ENCODE assay signal across 41 cellular contexts in the genomic region with DNA sequence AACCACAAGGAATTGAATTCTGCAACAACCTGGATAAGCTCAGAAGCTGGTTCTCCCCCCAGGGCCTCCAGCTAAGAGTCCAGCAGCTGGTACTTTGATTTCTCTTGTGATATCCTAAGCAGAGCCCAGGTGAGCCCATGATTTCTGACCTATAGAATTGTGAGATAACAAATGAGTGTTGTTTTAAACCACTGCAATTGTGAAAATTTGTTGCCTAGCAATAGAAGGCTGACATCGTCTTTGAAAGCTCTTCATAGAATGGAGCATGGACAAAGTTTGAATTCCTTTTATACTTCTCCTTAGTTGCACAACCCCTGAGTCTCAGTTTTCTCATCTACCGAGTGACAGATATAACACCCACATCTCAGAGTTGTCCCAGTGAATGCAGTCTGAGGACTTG.
"Had no signal": no experiment of that assay in that cellular context is flagged by ENCODE, and none has a peak within 500 bp of the region (broad histone marks: within the 10 kb centered on the region; RNA-seq: fewer than 3 reads in every experiment).

No MANE protein-coding gene starts in this region.

- H3K36me3 Mint-ChIP-seq: activated naive CD4-positive, alpha-beta T cell treated with anti-CD3 and anti-CD28 coated beads, Interleukin-2, amount 10 ng/mL, durations not matched to agents 7 days and 5 days; activated naive CD4-positive, alpha-beta T cell treated with anti-CD3 and anti-CD28 coated beads, Interleukin-2, amount 50 U/mL, for 24 hours; activated naive CD8-positive, alpha-beta T cell; activated naive CD8-positive, alpha-beta T cell treated with anti-CD3 and anti-CD28 coated beads for 36 hours; activated naive CD8-positive, alpha-beta T cell treated with anti-CD3 and anti-CD28 coated beads, Interleukin-2, amount 10 ng/mL, durations not matched to agents 7 days and 5 days; brain had no signal

- H3K27me3 Mint-ChIP-seq: activated naive CD4-positive, alpha-beta T cell treated with anti-CD3 and anti-CD28 coated beads, Interleukin-2, amount 10 ng/mL, durations not matched to agents 7 days and 5 days; activated naive CD8-positive, alpha-beta T cell had no signal

- FAIRE-seq: astrocyte, bronchial epithelial cell had no signal

- ATAC-seq: activated naive CD4-positive, alpha-beta T cell treated with anti-CD3 and anti-CD28 coated beads, Interleukin-2, amount 50 U/mL, for 72 hours; activated naive CD8-positive, alpha-beta T cell treated with anti-CD3 and anti-CD28 coated beads, Interleukin-2, amount 50 U/mL, for 24 hours; activated T-cell treated with anti-CD3 and anti-CD28 coated beads, Interleukin-2, amount 50 U/mL, for 4 hours; activated T-cell treated with anti-CD3 and anti-CD28 coated beads, Interleukin-2, amount 50 U/mL, for 72 hours; activated T-helper 17 cell treated with anti-CD3 and anti-CD28 coated beads, Interleukin-2, amount 50 U/mL, for 72 hours; body of pancreas had no signal

- H3K27ac Mint-ChIP-seq: activated naive CD4-positive, alpha-beta T cell treated with anti-CD3 and anti-CD28 coated beads for 36 hours; activated naive CD4-positive, alpha-beta T cell treated with anti-CD3 and anti-CD28 coated beads, Interleukin-2, amount 10 ng/mL, durations not matched to agents 7 days and 5 days; activated naive CD4-positive, alpha-beta T cell treated with anti-CD3 and anti-CD28 coated beads, Interleukin-2, amount 50 U/mL, for 24 hours; activated naive CD4-positive, alpha-beta T cell treated with anti-CD3 and anti-CD28 coated beads, Interleukin-2, amount 50 U/mL, for 72 hours; activated naive CD8-positive, alpha-beta T cell; activated naive CD8-positive, alpha-beta T cell treated with anti-CD3 and anti-CD28 coated beads for 36 hours; activated naive CD8-positive, alpha-beta T cell treated with anti-CD3 and anti-CD28 coated beads, Interleukin-2, amount 10 ng/mL, durations not matched to agents 7 days and 5 days; activated naive CD8-positive, alpha-beta T cell treated with anti-CD3 and anti-CD28 coated beads, Interleukin-2, amount 50 U/mL, for 24 hours; activated T-cell treated with anti-CD3 and anti-CD28 coated beads, Interleukin-2, amount 50 U/mL, for 24 hours; activated T-cell treated with anti-CD3 and anti-CD28 coated beads, Interleukin-2, amount 50 U/mL, for 72 hours; activated T-helper 1 cell treated with anti-CD3 and anti-CD28 coated beads, Interleukin-12 subunit alpha, Interleukin-12 subunit beta, Interleukin-2, Interleukin-4 antibody, amounts not matched to agents 30 ng/mL and 10 ng/mL and 1 ng/mL, durations not matched to agents 14 hours and 24 hours and 36 hours; activated T-helper 17 cell treated with anti-CD3 and anti-CD28 coated beads, Interleukin-2, amount 50 U/mL, for 72 hours; activated T-helper 2 cell treated with anti-CD3 and anti-CD28 coated beads, Interferon-gamma antibody, Interleukin-2, Interleukin-4, amounts not matched to agents 10 μg/mL and 5 μg/mL and 100 μg/mL, durations not matched to agents 14 hours and 24 hours and 36 hours; brain had no signal

- H3K36me3 ChIP-seq: adrenal gland, ascending aorta, brain microvascular endothelial cell, breast epithelium, cardiac muscle cell had no signal

- H3K4me1 ChIP-seq: adrenal gland, ascending aorta, body of pancreas, breast epithelium had no signal

- H3K9me3 Mint-ChIP-seq: activated naive CD4-positive, alpha-beta T cell treated with anti-CD3 and anti-CD28 coated beads for 36 hours; activated naive CD4-positive, alpha-beta T cell treated with anti-CD3 and anti-CD28 coated beads, Interleukin-2, amount 10 ng/mL, durations not matched to agents 7 days and 5 days; activated naive CD4-positive, alpha-beta T cell treated with anti-CD3 and anti-CD28 coated beads, Interleukin-2, amount 50 U/mL, for 24 hours; activated naive CD8-positive, alpha-beta T cell treated with anti-CD3 and anti-CD28 coated beads, Interleukin-2, amount 10 ng/mL, durations not matched to agents 7 days and 5 days; activated naive CD8-positive, alpha-beta T cell treated with anti-CD3 and anti-CD28 coated beads, Interleukin-2, amount 50 U/mL, for 24 hours; activated T-cell treated with anti-CD3 and anti-CD28 coated beads, Interleukin-2, amount 50 U/mL, for 24 hours; activated T-cell treated with anti-CD3 and anti-CD28 coated beads, Interleukin-2, amount 50 U/mL, for 4 hours; activated T-helper 1 cell treated with anti-CD3 and anti-CD28 coated beads, Interleukin-12 subunit alpha, Interleukin-12 subunit beta, Interleukin-2, Interleukin-4 antibody, amounts not matched to agents 30 ng/mL and 10 ng/mL and 1 ng/mL, durations not matched to agents 14 hours and 24 hours and 36 hours; activated T-helper 17 cell treated with anti-CD3 and anti-CD28 coated beads, Interleukin-2, amount 50 U/mL, for 72 hours; activated T-helper 2 cell treated with anti-CD3 and anti-CD28 coated beads, Interferon-gamma antibody, Interleukin-2, Interleukin-4, amounts not matched to agents 10 μg/mL and 5 μg/mL and 100 μg/mL, durations not matched to agents 14 hours and 24 hours and 36 hours; central memory CD8-positive, alpha-beta T cell had no signal

- H3K27me3 ChIP-seq: ascending aorta, body of pancreas, brain microvascular endothelial cell, cardiac muscle cell had no signal

- H3K4me3 ChIP-seq: adrenal gland, ascending aorta, body of pancreas, breast epithelium, cardiac muscle cell had no signal

- H3K4me1 Mint-ChIP-seq: activated naive CD4-positive, alpha-beta T cell treated with anti-CD3 and anti-CD28 coated beads, Interleukin-2, amount 10 ng/mL, durations not matched to agents 7 days and 5 days; activated naive CD4-positive, alpha-beta T cell treated with anti-CD3 and anti-CD28 coated beads, Interleukin-2, amount 50 U/mL, for 24 hours; activated naive CD8-positive, alpha-beta T cell treated with anti-CD3 and anti-CD28 coated beads for 36 hours; activated naive CD8-positive, alpha-beta T cell treated with anti-CD3 and anti-CD28 coated beads, Interleukin-2, amount 50 U/mL, for 24 hours; activated T-helper 17 cell treated with anti-CD3 and anti-CD28 coated beads, Interleukin-2, amount 50 U/mL, for 72 hours; central memory CD8-positive, alpha-beta T cell had no signal

- DNase-seq: activated effector memory CD4-positive, alpha-beta T cell treated with anti-CD3 and anti-CD28 coated beads, Interleukin-2, amount 50 U/mL, for 16 hours; activated effector memory CD4-positive, alpha-beta T cell treated with Interleukin-2 at 50 U/mL for 16 hours; activated gamma-delta T cell; activated gamma-delta T cell treated with Interleukin-2 at 50 U/mL for 16 hours; activated naive CD4-positive, alpha-beta T cell; activated naive CD4-positive, alpha-beta T cell treated with anti-CD3 and anti-CD28 coated beads for 36 hours; activated naive CD4-positive, alpha-beta T cell treated with anti-CD3 and anti-CD28 coated beads, Interleukin-2, amount 10 ng/mL, durations not matched to agents 7 days and 5 days; activated naive CD4-positive, alpha-beta T cell treated with anti-CD3 and anti-CD28 coated beads, Interleukin-2, amount 50 U/mL, for 16 hours; activated naive CD4-positive, alpha-beta T cell treated with Interleukin-2 at 50 U/mL for 16 hours; activated naive CD8-positive, alpha-beta T cell treated with anti-CD3 and anti-CD28 coated beads for 36 hours; activated naive CD8-positive, alpha-beta T cell treated with anti-CD3 and anti-CD28 coated beads, Interleukin-2, amount 10 ng/mL, durations not matched to agents 7 days and 5 days; activated naive CD8-positive, alpha-beta T cell treated with anti-CD3 and anti-CD28 coated beads, Interleukin-2, amount 50 U/mL, for 24 hours; activated T-cell treated with anti-CD3 and anti-CD28 coated beads for 4 hours; activated T-cell treated with anti-CD3 and anti-CD28 coated beads, Interleukin-2, amount 50 U/mL, for 1 hour; activated T-cell treated with anti-CD3 and anti-CD28 coated beads, Interleukin-2, amount 50 U/mL, for 24 hours; activated T-cell treated with anti-CD3 and anti-CD28 coated beads, Interleukin-2, amount 50 U/mL, for 4 hours; activated T-cell treated with anti-CD3 and anti-CD28 coated beads, Interleukin-2, amount 50 U/mL, for 48 hours; activated T-cell treated with anti-CD3 and anti-CD28 coated beads, Interleukin-2, amount 50 U/mL, for 72 hours; adrenal gland; amniotic stem cell; amygdala; anterior cingulate cortex; aorta; body of pancreas; brain microvascular endothelial cell; caudate nucleus; central memory CD4-positive, alpha-beta T cell; cerebellar nuclear complex had no signal

- H3K27ac ChIP-seq: adrenal gland, ascending aorta, body of pancreas, brain microvascular endothelial cell, breast epithelium, cardiac muscle cell had no signal

- H3K4me3 Mint-ChIP-seq: activated naive CD4-positive, alpha-beta T cell treated with anti-CD3 and anti-CD28 coated beads for 36 hours; activated naive CD4-positive, alpha-beta T cell treated with anti-CD3 and anti-CD28 coated beads, Interleukin-2, amount 10 ng/mL, durations not matched to agents 7 days and 5 days; activated naive CD4-positive, alpha-beta T cell treated with anti-CD3 and anti-CD28 coated beads, Interleukin-2, amount 50 U/mL, for 24 hours; activated naive CD8-positive, alpha-beta T cell; activated naive CD8-positive, alpha-beta T cell treated with anti-CD3 and anti-CD28 coated beads for 36 hours; activated naive CD8-positive, alpha-beta T cell treated with anti-CD3 and anti-CD28 coated beads, Interleukin-2, amount 10 ng/mL, durations not matched to agents 7 days and 5 days; activated naive CD8-positive, alpha-beta T cell treated with anti-CD3 and anti-CD28 coated beads, Interleukin-2, amount 50 U/mL, for 24 hours; activated T-cell treated with anti-CD3 and anti-CD28 coated beads, Interleukin-2, amount 50 U/mL, for 24 hours; activated T-cell treated with anti-CD3 and anti-CD28 coated beads, Interleukin-2, amount 50 U/mL, for 4 hours; activated T-cell treated with anti-CD3 and anti-CD28 coated beads, Interleukin-2, amount 50 U/mL, for 72 hours; activated T-helper 1 cell treated with anti-CD3 and anti-CD28 coated beads, Interleukin-12 subunit alpha, Interleukin-12 subunit beta, Interleukin-2, Interleukin-4 antibody, amounts not matched to agents 30 ng/mL and 10 ng/mL and 1 ng/mL, durations not matched to agents 14 hours and 24 hours and 36 hours; activated T-helper 17 cell treated with anti-CD3 and anti-CD28 coated beads, Interleukin-2, amount 50 U/mL, for 72 hours; brain; central memory CD8-positive, alpha-beta T cell had no signal

- H3K9me3 ChIP-seq: adrenal gland, body of pancreas had no signal
